Comparison of ENCODE assay signal across 28 cellular contexts in genomic region chr1:235262539-235262938, GRCh38.
"Had no signal": no experiment of that assay in that cellular context is flagged by ENCODE, and none has a peak within 500 bp of the region (broad histone marks: within the 10 kb centered on the region; RNA-seq: fewer than 3 reads in every experiment).

No MANE protein-coding gene starts in this region.

- H3K4me3 Mint-ChIP-seq: nephron; neural progenitor cell; stimulated activated effector memory CD8-positive, alpha-beta T cell treated with anti-CD3 and anti-CD28 coated beads, Interleukin-12 subunit alpha, Interleukin-12 subunit beta, amount 100 ng/mL, for 72 hours; stimulated activated naive B cell treated with anti-CD40 and anti-IgM and Interleukin-4, amounts not matched to agents 10 μg/mL and 1 μg/mL and 100 μg/mL, for 72 hours; stimulated activated naive CD8-positive, alpha-beta T cell treated with anti-CD3 and anti-CD28 coated beads, Interleukin-15, Interleukin-2, amounts not matched to agents 100 ng/mL and 50 ng/mL, for 24 hours had no signal

- H3K9me3 ChIP-seq: ovary, psoas muscle, right lobe of liver, sigmoid colon, stomach, thoracic aorta, thyroid gland, tibial nerve, upper lobe of left lung, vagina had no signal

- H3K4me1 ChIP-seq: parathyroid adenoma had no signal

- H3K9ac ChIP-seq: neural progenitor cell, parathyroid adenoma had no signal

- DNase-seq: occipital lobe; ovary; posterior cingulate gyrus; psoas muscle; right cardiac atrium; right lobe of liver; sigmoid colon; small intestine; stimulated activated CD4-positive, alpha-beta T cell treated with anti-CD3 and anti-CD28 coated beads, Interleukin-15, amount 100 ng/mL, for 24 hours; stimulated activated CD4-positive, alpha-beta T cell treated with anti-CD3 and anti-CD28 coated beads, Interleukin-2, amount 100 ng/mL, for 24 hours; stimulated activated CD4-positive, alpha-beta T cell treated with anti-CD3 and anti-CD28 coated beads, Interleukin-2, amount 100 ng/mL, for 48 hours; stimulated activated CD4-positive, alpha-beta T cell treated with anti-CD3 and anti-CD28 coated beads, Interleukin-4, amount 100 ng/mL, for 24 hours; stimulated activated naive B cell treated with anti-CD40 and anti-IgM and Interleukin-4, amounts not matched to agents 10 μg/mL and 1 μg/mL and 100 μg/mL, for 72 hours; stimulated activated naive CD4-positive, alpha-beta T cell treated with Interleukin-2 at 50 U/mL for 16 hours; stomach; thyroid gland; trophoblast cell; upper lobe of left lung had no signal

- H3K27ac Mint-ChIP-seq: nephron; neural progenitor cell; progenitor cell of endocrine pancreas; stimulated activated effector memory CD8-positive, alpha-beta T cell treated with anti-CD3 and anti-CD28 coated beads, Interleukin-12 subunit alpha, Interleukin-12 subunit beta, amount 100 ng/mL, for 72 hours; stimulated activated naive CD8-positive, alpha-beta T cell treated with anti-CD3 and anti-CD28 coated beads, Interleukin-15, Interleukin-2, amounts not matched to agents 100 ng/mL and 50 ng/mL, for 24 hours had no signal

- H2AFZ ChIP-seq: neural progenitor cell, parathyroid adenoma had no signal

- H3K9me3 Mint-ChIP-seq: nephron; neural progenitor cell; stimulated activated effector memory CD8-positive, alpha-beta T cell treated with anti-CD3 and anti-CD28 coated beads, Interleukin-12 subunit alpha, Interleukin-12 subunit beta, amount 100 ng/mL, for 72 hours; stimulated activated naive B cell treated with anti-CD40 and anti-IgM and Interleukin-4, amounts not matched to agents 10 μg/mL and 1 μg/mL and 100 μg/mL, for 72 hours; stimulated activated naive CD8-positive, alpha-beta T cell treated with anti-CD3 and anti-CD28 coated beads, Interleukin-15, Interleukin-2, amounts not matched to agents 100 ng/mL and 50 ng/mL, for 24 hours had no signal

- FAIRE-seq: small intestine, urothelium cell line had no signal

- H3K27me3 ChIP-seq: neural progenitor cell, ovary, right lobe of liver, sigmoid colon, stomach, thyroid gland, tibial nerve, upper lobe of left lung, vagina had no signal

- H3K36me3 ChIP-seq: ovary, right lobe of liver, sigmoid colon, thyroid gland, vagina had no signal

- H3K27ac ChIP-seq: neural progenitor cell, ovary, parathyroid adenoma, psoas muscle, right lobe of liver, sigmoid colon, stomach, thoracic aorta, thyroid gland, tibial nerve, upper lobe of left lung, vagina had no signal

- ATAC-seq: psoas muscle; right cardiac atrium; right lobe of liver; stimulated activated effector memory CD8-positive, alpha-beta T cell treated with anti-CD3 and anti-CD28 coated beads, Interleukin-12 subunit alpha, Interleukin-12 subunit beta, amount 100 ng/mL, for 72 hours; stimulated activated naive B cell treated with anti-CD40 and anti-IgM and Interleukin-4, amounts not matched to agents 10 μg/mL and 1 μg/mL and 100 μg/mL, for 72 hours had no signal

- H3K4me2 ChIP-seq: neural progenitor cell had no signal

- H3K27me3 Mint-ChIP-seq: progenitor cell of endocrine pancreas; stimulated activated naive B cell treated with anti-CD40 and anti-IgM and Interleukin-4, amounts not matched to agents 10 μg/mL and 1 μg/mL and 100 μg/mL, for 72 hours; stimulated activated naive CD8-positive, alpha-beta T cell treated with anti-CD3 and anti-CD28 coated beads, Interleukin-15, Interleukin-2, amounts not matched to agents 100 ng/mL and 50 ng/mL, for 24 hours had no signal

- H3K4me3 ChIP-seq: neural progenitor cell, ovary, psoas muscle, right lobe of liver, sigmoid colon, stomach, thoracic aorta, thyroid gland, tibial nerve, upper lobe of left lung, vagina had no signal
